8 cellular contexts compared by ENCODE assay signal in genomic region chr11:32706985-32707736, GRCh38.
DNase-seq lines count a peak whose midpoint lies in the region; ATAC-seq and TF ChIP-seq lines count a peak whose summit lies in the region.

No MANE protein-coding gene starts in this region.

- H3K9me3 Mint-ChIP-seq in Calu3 (ENCODE audit: low read depth, unreplicated experiment): peaks cover 2% of the 10 kb centered on the region
- no peaks in the 10 kb centered on the region for H3K9me3 Mint-ChIP-seq in natural killer cell treated with Interleukin-12 subunit alpha and Interleukin-12 subunit beta and Interleukin-15 and Interleukin-18, amount 100 ng/mL, for 72 hours

- H3K4me1 ChIP-seq in testis: no peaks in the 10 kb centered on the region

- TF ChIP-seq POLR2A in testis (IDR thresholded peaks at IDR 0.05): no peak

- H3K36me3 ChIP-seq in testis (ENCODE audit: low read depth, missing control alignments): no peaks in the 10 kb centered on the region

- WGBS in testis, 2 donors: 74 to 75% methylated on average over 7 of the region's 7 CpGs

- intact Hi-C loops in Calu3 (cut with micrococcal nuclease; ENCODE audit: unreplicated experiment): loop anchor here (5.0 to 10.0 kb wide), 2 partner anchors 120 to 382 kb away; no protein-coding TSS in a partner anchor
- intact Hi-C loops in testis (cut with DNase I; ENCODE audit: low total_unique reads): no loop called here

- no peak overlapping the region for H3K27ac ChIP-seq in testis

- TF ChIP-seq CTCF in Calu3 (IDR thresholded peaks at IDR 0.05; ENCODE audit: unreplicated experiment): no peak
- TF ChIP-seq CTCF in fibroblast of mammary gland (conservative IDR thresholded peaks at IDR 0.05; ENCODE audit: control insufficient read depth, insufficient read depth, low read depth, low read length): no peak
- TF ChIP-seq CTCF in testis (IDR thresholded peaks at IDR 0.05): no peak

- CTCF ChIA-PET in Calu3 (lab: Charles Lee): interaction anchor here (0.6 to 1.2 kb wide), 2 partner anchors 8 to 374 kb away, joined by 3 to 8 read pairs; no protein-coding TSS in a partner anchor

- H3K4me3 ChIP-seq in fibroblast of mammary gland (ENCODE audit: control insufficient read depth, low read depth, low read length): no peak overlapping the region
- H3K4me3 ChIP-seq in testis: no peak overlapping the region

- no peaks in the 10 kb centered on the region for H3K27me3 ChIP-seq in testis

- peak overlapping the region; percentile 75 for H3K27ac Mint-ChIP-seq in Calu3 (ENCODE audit: unreplicated experiment)
- no peak overlapping the region for H3K27ac Mint-ChIP-seq in natural killer cell treated with Interleukin-12 subunit alpha and Interleukin-12 subunit beta and Interleukin-15 and Interleukin-18, amount 100 ng/mL, for 72 hours

- BruUV-seq in Calu3 (replicated peaks; lab: Mats Ljungman, UMichigan): no TSS peak

- H3K36me3 Mint-ChIP-seq in Calu3 (ENCODE audit: insufficient read depth, unreplicated experiment): peaks cover 6% of the 10 kb centered on the region
- H3K36me3 Mint-ChIP-seq in natural killer cell treated with Interleukin-12 subunit alpha and Interleukin-12 subunit beta and Interleukin-15 and Interleukin-18, amount 100 ng/mL, for 72 hours: no peaks in the 10 kb centered on the region

- H3K4me1 Mint-ChIP-seq in Calu3 (ENCODE audit: low read depth, unreplicated experiment): peaks cover 37% of the 10 kb centered on the region
- no peaks in the 10 kb centered on the region for H3K4me1 Mint-ChIP-seq in natural killer cell treated with Interleukin-12 subunit alpha and Interleukin-12 subunit beta and Interleukin-15 and Interleukin-18, amount 100 ng/mL, for 72 hours (ENCODE audit: low read depth in 2 of 2)

- peak; percentile 66 for ATAC-seq in GM21528 (IDR thresholded peaks at IDR 0.05; ENCODE audit: low FRiP score, unreplicated experiment)
- no peak for ATAC-seq in natural killer cell treated with Interleukin-12 subunit alpha and Interleukin-12 subunit beta and Interleukin-15 and Interleukin-18, amount 100 ng/mL, for 72 hours
- no peak for ATAC-seq in GM19452 (IDR thresholded peaks at IDR 0.05; ENCODE audit: unreplicated experiment)

- H3K4me3 Mint-ChIP-seq in Calu3 (ENCODE audit: low read depth, unreplicated experiment): peak overlapping the region; percentile 40
- no peak overlapping the region for H3K4me3 Mint-ChIP-seq in natural killer cell treated with Interleukin-12 subunit alpha and Interleukin-12 subunit beta and Interleukin-15 and Interleukin-18, amount 100 ng/mL, for 72 hours

- DNase-seq in Calu3 (no peak), HT1080 (ENCODE audit: low read depth) (peak; percentile 90), fibroblast of mammary gland (ENCODE audit: low read depth) (peak; percentile 89), testis (no peak)
- DNase-seq in natural killer cell treated with Interleukin-12 subunit alpha and Interleukin-12 subunit beta and Interleukin-15 and Interleukin-18, amount 100 ng/mL, for 72 hours (ENCODE audit: low spot score): no peak
- DNase-seq in activated naive CD4-positive, alpha-beta T cell treated with Interleukin-2 at 50 U/mL for 16 hours: no peak

- no peaks in the 10 kb centered on the region for H3K27me3 Mint-ChIP-seq in Calu3 (ENCODE audit: unreplicated experiment)
- H3K27me3 Mint-ChIP-seq in natural killer cell treated with Interleukin-12 subunit alpha and Interleukin-12 subunit beta and Interleukin-15 and Interleukin-18, amount 100 ng/mL, for 72 hours: peaks cover 8 to 14% of the 10 kb centered on the region in 2 donors

- no peaks in the 10 kb centered on the region for H3K9me3 ChIP-seq in testis

Comparison
In these comparisons a context has a peak if more than half of its experiments do, and no peak if none do; other contexts are left out.
1. DNase-seq: peak in HT1080 (single experiment) and fibroblast of mammary gland (single experiment); none in Calu3 (single experiment), natural killer cell treated with Interleukin-12 subunit alpha and Interleukin-12 subunit beta and Interleukin-15 and Interleukin-18, amount 100 ng/mL, for 72 hours (single experiment), testis (single experiment) and activated naive CD4-positive, alpha-beta T cell treated with Interleukin-2 at 50 U/mL for 16 hours (single experiment).